Comparison of ENCODE assay signal across 24 cellular contexts in the genomic region with DNA sequence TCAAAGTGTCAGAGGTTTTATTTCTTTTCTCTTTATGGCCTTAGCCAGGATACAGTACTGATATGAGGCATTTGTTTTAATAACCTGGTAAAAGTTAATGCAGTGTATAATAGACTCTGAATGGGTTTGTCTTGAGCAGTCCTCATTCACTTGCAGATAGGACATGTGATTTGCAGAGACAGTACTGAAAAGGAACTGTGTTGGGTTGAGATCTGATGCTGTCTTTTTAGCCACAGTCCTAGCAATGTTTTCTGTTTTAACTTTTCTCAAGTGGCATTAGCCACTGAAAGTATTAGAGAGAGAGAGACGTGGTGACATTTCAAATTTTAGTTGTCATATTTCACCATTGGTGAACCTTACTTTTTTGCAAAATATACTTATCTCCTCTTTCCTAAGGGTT.
"Had no signal": no experiment of that assay in that cellular context is flagged by ENCODE, and none has a peak within 500 bp of the region (broad histone marks: within the 10 kb centered on the region; RNA-seq: fewer than 3 reads in every experiment).

No MANE protein-coding gene starts in this region.

- H3K27ac ChIP-seq: HL-60, KMS-11, SJSA1 had no signal

- H3K27me3 ChIP-seq: SJSA1 had no signal

- DNase-seq: Kasumi-1, MV-4-11, NCI-H1048, NCI-H1105, NCI-H1417, NCI-H1436 treated with DMSO at 0.1 percent for 48 hours, NCI-H1694, NCI-H1930, NCI-H2081, NCI-H2107, NCI-H2227 treated with DMSO at 0.1 percent for 48 hours, NCI-H524, NCI-H526 treated with DMSO at 0.1 percent for 48 hours, NCI-H748 treated with DMSO at 0.1 percent for 48 hours, Right ventricle myocardium superior, RPMI8226, SIG-M5, SK-N-SH, SW 1271, T-cell had no signal

- H3K9me3 ChIP-seq: SK-N-SH had no signal

- H3K36me3 ChIP-seq: SJSA1 had no signal

- ATAC-seq: K562, T-cell had no signal

- H3K4me3 ChIP-seq: K562, SJSA1 had no signal

- H3K4me1 ChIP-seq: SJSA1 had no signal
